ENCODE assay signal across 8 cellular contexts in the genomic region with DNA sequence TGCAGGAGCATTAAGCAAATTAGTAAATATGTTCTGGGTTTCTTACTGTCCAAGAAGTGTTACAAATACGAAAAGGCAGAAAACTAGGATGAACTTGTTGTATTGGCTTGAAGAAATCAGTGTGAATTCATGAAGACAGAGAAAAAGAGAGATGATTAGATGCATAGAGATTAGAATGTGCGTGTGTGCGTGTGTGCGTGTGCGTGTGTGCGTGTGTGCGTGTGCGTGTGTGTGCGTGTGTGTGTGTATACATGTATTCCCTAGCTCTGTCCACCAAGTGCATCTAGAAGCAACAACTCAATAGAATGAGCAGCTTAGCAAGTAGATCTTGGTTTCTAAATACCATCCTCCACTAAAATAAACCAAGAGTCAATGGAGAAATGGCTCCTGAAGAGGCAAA. TPM values are rescaled to one million over a fixed set of nuclear protein-coding genes. Genes with fewer than 3 reads are reported as not detected.
"Had no signal": no experiment of that assay in that cellular context is flagged by ENCODE, and none has a peak within 500 bp of the region (broad histone marks: within the 10 kb centered on the region; RNA-seq: fewer than 3 reads in every experiment).

No MANE protein-coding gene starts in this region.

- DNase-seq: GDM1, GF-D8 had no signal

- FAIRE-seq: G401.6, GM12891, GM12892, GM18507, GM19239 had no signal

RNA-seq across cellular contexts. Expression of gene SMIM23, which starts 41.5 kb away (rescaled TPM):
- total RNA-seq: G401 had no signal
